In the genomic region with DNA sequence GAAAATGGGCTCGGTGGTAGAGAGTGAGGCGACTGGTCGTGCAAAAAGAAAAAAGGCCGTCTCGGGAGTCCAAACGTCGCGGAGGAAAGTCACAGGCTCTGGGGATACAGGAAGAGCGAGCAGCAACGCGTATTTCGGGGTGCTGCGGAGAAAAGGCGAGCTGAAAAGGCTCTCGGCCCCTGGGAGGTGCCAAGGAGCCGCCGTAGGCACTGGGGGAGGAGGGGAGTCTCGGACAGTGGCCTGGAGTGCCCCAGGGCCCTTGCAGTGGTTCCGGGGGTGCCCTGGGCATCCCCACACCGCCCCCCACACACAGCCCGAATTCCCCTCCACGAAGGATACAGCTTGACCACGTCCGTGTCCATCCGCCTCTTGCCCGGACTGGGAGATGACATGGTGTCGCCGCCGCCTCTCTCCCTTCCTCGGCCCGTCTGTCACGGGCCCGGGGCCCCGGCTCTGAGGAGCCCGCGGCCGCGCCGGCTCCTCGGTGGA, we compare ENCODE assay signal across 8 cellular contexts. TPM values are rescaled to one million over a fixed set of nuclear protein-coding genes. Genes with fewer than 3 reads are reported as not detected.
A peak's percentile ranks its signal among the peaks of the same experiment; 100 is the strongest.
DNase-seq lines count a peak whose midpoint lies in the region; ATAC-seq, FAIRE-seq and TF ChIP-seq lines count a peak whose summit lies in the region.

No MANE protein-coding gene starts in this region.

- peaks cover 22% of the 10 kb centered on the region for H3K4me1 ChIP-seq in HUES48 (ENCODE audit: control insufficient read depth, insufficient read depth, low read length)
- peaks cover 29% of the 10 kb centered on the region for H3K4me1 ChIP-seq in mucosa of stomach (ENCODE audit: control insufficient read depth, insufficient read depth, low read length)
- peaks cover 0 to 33% (median 19%) of the 10 kb centered on the region in 4 donors for H3K4me1 ChIP-seq in tibial artery

- no peaks in the 10 kb centered on the region for H3K9me3 ChIP-seq in HUES48 (ENCODE audit: control insufficient read depth, insufficient read depth, low read length)
- no peaks in the 10 kb centered on the region for H3K9me3 ChIP-seq in mucosa of stomach (ENCODE audit: control insufficient read depth, low read length)
- H3K9me3 ChIP-seq in tibial artery = no peaks in the 10 kb centered on the region

- H3K9me3 Mint-ChIP-seq in activated CD4-positive, alpha-beta T cell treated with anti-CD3 and anti-CD28 coated beads, Interleukin-2, amount 10 ng/mL, durations not matched to agents 24 days and 14 days = no peaks in the 10 kb centered on the region

- H3K4me3 ChIP-seq in HUES48 (ENCODE audit: low read depth, low read length) (peak overlapping the region; percentile 89), epithelial cell of proximal tubule (ENCODE audit: low read depth, low read length) (peak overlapping the region; percentile 71), mucosa of stomach (ENCODE audit: low read length) (peak overlapping the region; percentile 92), tibial artery (peak overlapping the region; percentile 78 to 97)

- peaks cover 3% of the 10 kb centered on the region for H3K27me3 Mint-ChIP-seq in activated CD4-positive, alpha-beta T cell treated with anti-CD3 and anti-CD28 coated beads, Interleukin-2, amount 10 ng/mL, durations not matched to agents 24 days and 14 days

- H3K36me3 ChIP-seq in HUES48 (ENCODE audit: control insufficient read depth, insufficient read depth, low read length) = 0 out of 2 replicates have a peak, but pooled peaks cover 3% of the 10 kb centered on the region
- no peaks in the 10 kb centered on the region for H3K36me3 ChIP-seq in mucosa of stomach (ENCODE audit: control insufficient read depth, insufficient read depth, low read length)
- H3K36me3 ChIP-seq in tibial artery = no peaks in the 10 kb centered on the region

- peaks cover 19% of the 10 kb centered on the region for H3K4me1 Mint-ChIP-seq in activated CD4-positive, alpha-beta T cell treated with anti-CD3 and anti-CD28 coated beads, Interleukin-2, amount 10 ng/mL, durations not matched to agents 24 days and 14 days

- peak; percentile 11 for ATAC-seq in GM21515 (IDR thresholded peaks at IDR 0.05; ENCODE audit: unreplicated experiment)

- peaks cover 2% of the 10 kb centered on the region for H3K36me3 Mint-ChIP-seq in activated CD4-positive, alpha-beta T cell treated with anti-CD3 and anti-CD28 coated beads, Interleukin-2, amount 10 ng/mL, durations not matched to agents 24 days and 14 days (ENCODE audit: low read depth)

- H3K9ac ChIP-seq in HUES48 (ENCODE audit: low read depth, low read length) (peak overlapping the region; percentile 86), mucosa of stomach (ENCODE audit: low read length) (peak overlapping the region; percentile 98)

- peak; percentile 19 for TF ChIP-seq CTCF in epithelial cell of proximal tubule (conservative IDR thresholded peaks at IDR 0.05; ENCODE audit: low read depth, low read length)
- no peak for TF ChIP-seq CTCF in tibial artery (IDR thresholded peaks at IDR 0.05)

- no peak for FAIRE-seq in RCC 7860 (lab: Jason Lieb, UNC)

- intact Hi-C loops in activated CD4-positive, alpha-beta T cell treated with anti-CD3 and anti-CD28 coated beads, Interleukin-2, amount 10 ng/mL, durations not matched to agents 24 days and 14 days (cut with micrococcal nuclease) = loop anchor here (2.0 to 5.0 kb wide), 3 partner anchors 59 to 513 kb away; a partner anchor contains a TSS
- intact Hi-C loops in tibial artery (cut with DNase I; ENCODE audit: low total_unique reads) = no loop called here

- H3K27ac Mint-ChIP-seq in activated CD4-positive, alpha-beta T cell treated with anti-CD3 and anti-CD28 coated beads, Interleukin-2, amount 10 ng/mL, durations not matched to agents 24 days and 14 days = peak overlapping the region; percentile 89

- no peak overlapping the region for H3K4me3 Mint-ChIP-seq in activated CD4-positive, alpha-beta T cell treated with anti-CD3 and anti-CD28 coated beads, Interleukin-2, amount 10 ng/mL, durations not matched to agents 24 days and 14 days

- DNase-seq in Daoy (ENCODE audit: low read depth) (peak; percentile 69), epithelial cell of proximal tubule (ENCODE audit: low read depth) (no peak), tibial artery (peak; percentile 31 to 76), RCC 7860 (ENCODE audit: low spot score) (no peak)
- DNase-seq in activated CD4-positive, alpha-beta T cell treated with anti-CD3 and anti-CD28 coated beads, Interleukin-2, amount 10 ng/mL, durations not matched to agents 24 days and 14 days = peak; percentile 81

- H3K27ac ChIP-seq in HUES48 (ENCODE audit: low read depth, low read length) = peak overlapping the region; percentile 100
- H3K27ac ChIP-seq in tibial artery = peak overlapping the region; percentile 90 to 99

- H3K27me3 ChIP-seq in HUES48 (ENCODE audit: control insufficient read depth, insufficient read depth, low read length) (no peaks in the 10 kb centered on the region), mucosa of stomach (ENCODE audit: control insufficient read depth, insufficient read depth, low read length) (no peaks in the 10 kb centered on the region), tibial artery (no peaks in the 10 kb centered on the region)

RNA-seq across cellular contexts. Expression of a gene that starts 0.6 kb away (rescaled TPM):
- 39.1 and 62.4 TPM in 2 replicates for total RNA-seq in Daoy (2014; rRNA removed; shearing (Covaris generic))
- total RNA-seq in activated CD4-positive, alpha-beta T cell treated with anti-CD3 and anti-CD28 coated beads, Interleukin-2, amount 10 ng/mL, durations not matched to agents 24 days and 14 days = 21.7 and 24.2 TPM in 2 replicates
- total RNA-seq in epithelial cell of proximal tubule = 58.7 and 88.1 TPM in 2 replicates

Comparison
In these comparisons a context has a peak if more than half of its experiments do, and no peak if none do; other contexts are left out.
1. DNase-seq: peak in Daoy (single experiment), activated CD4-positive, alpha-beta T cell treated with anti-CD3 and anti-CD28 coated beads, Interleukin-2, amount 10 ng/mL, durations not matched to agents 24 days and 14 days (single experiment) and tibial artery (2 of 2); none in epithelial cell of proximal tubule (single experiment) and RCC 7860 (single experiment).
2. Peak in every context shown above with its lines, with median percentiles within 50 percentile points of each other: H3K4me3 ChIP-seq.